1 cellular context compared by ENCODE assay signal in the genomic region with DNA sequence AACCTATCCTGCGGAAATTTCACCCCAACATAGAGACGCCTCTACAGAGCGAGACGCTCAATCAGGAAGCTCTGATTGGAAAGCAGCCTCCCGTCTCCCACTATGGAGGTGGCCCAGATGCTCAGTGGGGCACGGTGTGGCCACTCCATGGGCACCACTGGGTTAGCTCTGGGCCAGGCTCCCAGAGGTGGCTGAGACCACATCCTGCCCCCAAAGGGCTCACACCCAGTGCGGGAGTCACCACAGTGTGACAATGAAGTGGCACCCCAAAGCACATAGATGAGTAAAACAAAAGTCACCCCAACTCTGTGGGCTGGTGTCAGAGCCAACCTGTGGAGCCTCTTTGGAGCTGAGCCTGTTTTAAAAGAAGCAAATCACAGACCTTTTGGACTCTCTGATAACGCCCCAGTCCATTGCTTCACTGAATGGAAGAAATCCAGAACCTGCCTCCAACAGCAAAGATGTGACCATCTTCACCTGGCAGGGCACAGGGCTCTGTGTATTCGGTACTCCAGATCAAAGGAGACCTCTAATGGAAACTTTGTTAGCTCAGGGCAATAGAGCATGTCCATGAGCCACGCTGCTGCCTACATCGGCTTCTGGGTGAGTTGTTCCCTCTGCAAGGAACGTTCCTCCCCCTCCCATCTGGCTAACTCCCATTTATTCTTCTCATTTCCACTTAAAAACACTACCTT.
TF ChIP-seq lines count a peak whose summit lies in the region.

No MANE protein-coding gene starts in this region.

TF ChIP-seq in HepG2, 621 proteins besides CTCF, POLR2A, EP300 and RAD21 (continued from another document and continues in another):
- TF ChIP-seq, protein P1, sequence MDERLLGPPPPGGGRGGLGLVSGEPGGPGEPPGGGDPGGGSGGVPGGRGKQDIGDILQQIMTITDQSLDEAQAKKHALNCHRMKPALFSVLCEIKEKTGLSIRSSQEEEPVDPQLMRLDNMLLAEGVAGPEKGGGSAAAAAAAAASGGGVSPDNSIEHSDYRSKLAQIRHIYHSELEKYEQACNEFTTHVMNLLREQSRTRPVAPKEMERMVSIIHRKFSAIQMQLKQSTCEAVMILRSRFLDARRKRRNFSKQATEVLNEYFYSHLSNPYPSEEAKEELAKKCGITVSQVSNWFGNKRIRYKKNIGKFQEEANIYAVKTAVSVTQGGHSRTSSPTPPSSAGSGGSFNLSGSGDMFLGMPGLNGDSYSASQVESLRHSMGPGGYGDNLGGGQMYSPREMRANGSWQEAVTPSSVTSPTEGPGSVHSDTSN (CRISPR knock-in tag; IDR thresholded peaks at IDR 0.05), result no peak
- TF ChIP-seq, protein P2, sequence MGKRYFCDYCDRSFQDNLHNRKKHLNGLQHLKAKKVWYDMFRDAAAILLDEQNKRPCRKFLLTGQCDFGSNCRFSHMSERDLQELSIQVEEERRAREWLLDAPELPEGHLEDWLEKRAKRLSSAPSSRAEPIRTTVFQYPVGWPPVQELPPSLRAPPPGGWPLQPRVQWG (CRISPR knock-in tag; IDR thresholded peaks at IDR 0.05; ENCODE audit: borderline replicate concordance, low read depth), result no peak
- TF ChIP-seq, protein P3, sequence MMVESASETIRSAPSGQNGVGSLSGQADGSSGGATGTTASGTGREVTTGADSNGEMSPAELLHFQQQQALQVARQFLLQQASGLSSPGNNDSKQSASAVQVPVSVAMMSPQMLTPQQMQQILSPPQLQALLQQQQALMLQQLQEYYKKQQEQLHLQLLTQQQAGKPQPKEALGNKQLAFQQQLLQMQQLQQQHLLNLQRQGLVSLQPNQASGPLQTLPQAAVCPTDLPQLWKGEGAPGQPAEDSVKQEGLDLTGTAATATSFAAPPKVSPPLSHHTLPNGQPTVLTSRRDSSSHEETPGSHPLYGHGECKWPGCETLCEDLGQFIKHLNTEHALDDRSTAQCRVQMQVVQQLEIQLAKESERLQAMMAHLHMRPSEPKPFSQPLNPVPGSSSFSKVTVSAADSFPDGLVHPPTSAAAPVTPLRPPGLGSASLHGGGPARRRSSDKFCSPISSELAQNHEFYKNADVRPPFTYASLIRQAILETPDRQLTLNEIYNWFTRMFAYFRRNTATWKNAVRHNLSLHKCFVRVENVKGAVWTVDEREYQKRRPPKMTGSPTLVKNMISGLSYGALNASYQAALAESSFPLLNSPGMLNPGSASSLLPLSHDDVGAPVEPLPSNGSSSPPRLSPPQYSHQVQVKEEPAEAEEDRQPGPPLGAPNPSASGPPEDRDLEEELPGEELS (CRISPR knock-in tag; IDR thresholded peaks at IDR 0.05), result no peak
- TF ChIP-seq SMAD3 (CRISPR knock-in tag; IDR thresholded peaks at IDR 0.05) (no peak), ZNF720 (CRISPR knock-in tag; IDR thresholded peaks at IDR 0.05) (no peak), FLYWCH1 (CRISPR knock-in tag; IDR thresholded peaks at IDR 0.05) (no peak), ZNF766 (CRISPR knock-in tag; IDR thresholded peaks at IDR 0.05; ENCODE audit: borderline replicate concordance) (no peak), ZKSCAN5 (CRISPR knock-in tag; IDR thresholded peaks at IDR 0.05) (no peak), TBX2 (CRISPR knock-in tag; IDR thresholded peaks at IDR 0.05; ENCODE audit: borderline replicate concordance) (0 out of 2 replicates have a peak, but pooled peaks have one; percentile 33), FOXA1 (IDR thresholded peaks at IDR 0.05) (no peak), FOXA1 (CRISPR knock-in tag; IDR thresholded peaks at IDR 0.05) (peak; percentile 52), ZMAT3 (CRISPR knock-in tag; conservative IDR thresholded peaks at IDR 0.05) (no peak), PHF21A (CRISPR knock-in tag; IDR thresholded peaks at IDR 0.05) (no peak), SOX5 (CRISPR knock-in tag; IDR thresholded peaks at IDR 0.05; ENCODE audit: borderline replicate concordance) (peak; percentile 50; the same call in 1 of the 2 replicates), ZFY (CRISPR knock-in tag; IDR thresholded peaks at IDR 0.05) (peak; percentile 20; the same call in 1 of the 2 replicates), SALL1 (CRISPR knock-in tag; IDR thresholded peaks at IDR 0.05) (peak; percentile 64), ARNTL (CRISPR knock-in tag; IDR thresholded peaks at IDR 0.05) (0 out of 2 replicates have a peak, but pooled peaks have one; percentile 2), NFRKB (IDR thresholded peaks at IDR 0.05) (no peak), FOSL1 (CRISPR knock-in tag; IDR thresholded peaks at IDR 0.05; ENCODE audit: borderline replicate concordance) (no peak), MXD4 (CRISPR knock-in tag; IDR thresholded peaks at IDR 0.05) (no peak), ZNF768 (CRISPR knock-in tag; IDR thresholded peaks at IDR 0.05) (no peak), HNF4G (IDR thresholded peaks at IDR 0.05; ENCODE audit: borderline replicate concordance, low read depth, low read length) (peak; percentile 63; the same call in 1 of the 2 replicates), HNF4G (CRISPR knock-in tag; IDR thresholded peaks at IDR 0.05; ENCODE audit: borderline replicate concordance, low read depth) (no peak), FOXC1 (CRISPR knock-in tag; IDR thresholded peaks at IDR 0.05; ENCODE audit: borderline replicate concordance) (no peak), RBAK (CRISPR knock-in tag; IDR thresholded peaks at IDR 0.05) (no peak), CHD2 (IDR thresholded peaks at IDR 0.05; ENCODE audit: low read depth, low read length) (no peak), NFYB (CRISPR knock-in tag; IDR thresholded peaks at IDR 0.05) (no peak), TCF7L2 (IDR thresholded peaks at IDR 0.05; ENCODE audit: low read depth, low read length) (peak; percentile 33; the same call in 1 of the 2 replicates), ZNF773 (CRISPR knock-in tag; IDR thresholded peaks at IDR 0.05; ENCODE audit: borderline replicate concordance) (no peak), TEAD3 (CRISPR knock-in tag; optimal IDR thresholded peaks at IDR 0.05; ENCODE audit: borderline replicate concordance) (peak; percentile 56), ELF3 (CRISPR knock-in tag; IDR thresholded peaks at IDR 0.05) (peak; percentile 41; the same call in 1 of the 2 replicates), PTBP1 (IDR thresholded peaks at IDR 0.05; ENCODE audit: low read depth, low read length, poor library complexity, severe bottlenecking) (no peak), ZKSCAN8 (CRISPR knock-in tag; IDR thresholded peaks at IDR 0.05; ENCODE audit: borderline replicate concordance) (peak; percentile 44; the same call in 1 of the 2 replicates), GZF1 (CRISPR knock-in tag; IDR thresholded peaks at IDR 0.05) (no peak), ZNF225 (CRISPR knock-in tag; IDR thresholded peaks at IDR 0.05) (no peak), ZNF124 (CRISPR knock-in tag; IDR thresholded peaks at IDR 0.05) (no peak), ZSCAN21 (CRISPR knock-in tag; IDR thresholded peaks at IDR 0.05; ENCODE audit: borderline replicate concordance) (peak; percentile 26; the same call in 1 of the 2 replicates), ZNF264 (CRISPR knock-in tag; IDR thresholded peaks at IDR 0.05) (no peak), NKX3-1 (CRISPR knock-in tag; IDR thresholded peaks at IDR 0.05) (no peak), SIX1 (CRISPR knock-in tag; IDR thresholded peaks at IDR 0.05; ENCODE audit: borderline replicate concordance) (peak; percentile 30; the same call in 1 of the 2 replicates), ZNF614 (CRISPR knock-in tag; IDR thresholded peaks at IDR 0.05; ENCODE audit: borderline replicate concordance) (peak; percentile 20; the same call in 1 of the 2 replicates), ZNF644 (CRISPR knock-in tag; IDR thresholded peaks at IDR 0.05; ENCODE audit: low read depth) (peak; percentile 45; the same call in 1 of the 2 replicates), ZFAT (CRISPR knock-in tag; conservative IDR thresholded peaks at IDR 0.05) (no peak)
- TF ChIP-seq, protein P4, sequence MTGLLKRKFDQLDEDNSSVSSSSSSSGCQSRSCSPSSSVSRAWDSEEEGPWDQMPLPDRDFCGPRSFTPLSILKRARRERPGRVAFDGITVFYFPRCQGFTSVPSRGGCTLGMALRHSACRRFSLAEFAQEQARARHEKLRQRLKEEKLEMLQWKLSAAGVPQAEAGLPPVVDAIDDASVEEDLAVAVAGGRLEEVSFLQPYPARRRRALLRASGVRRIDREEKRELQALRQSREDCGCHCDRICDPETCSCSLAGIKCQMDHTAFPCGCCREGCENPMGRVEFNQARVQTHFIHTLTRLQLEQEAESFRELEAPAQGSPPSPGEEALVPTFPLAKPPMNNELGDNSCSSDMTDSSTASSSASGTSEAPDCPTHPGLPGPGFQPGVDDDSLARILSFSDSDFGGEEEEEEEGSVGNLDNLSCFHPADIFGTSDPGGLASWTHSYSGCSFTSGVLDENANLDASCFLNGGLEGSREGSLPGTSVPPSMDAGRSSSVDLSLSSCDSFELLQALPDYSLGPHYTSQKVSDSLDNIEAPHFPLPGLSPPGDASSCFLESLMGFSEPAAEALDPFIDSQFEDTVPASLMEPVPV (CRISPR knock-in tag; IDR thresholded peaks at IDR 0.05), result no peak
- TF ChIP-seq, protein P5, sequence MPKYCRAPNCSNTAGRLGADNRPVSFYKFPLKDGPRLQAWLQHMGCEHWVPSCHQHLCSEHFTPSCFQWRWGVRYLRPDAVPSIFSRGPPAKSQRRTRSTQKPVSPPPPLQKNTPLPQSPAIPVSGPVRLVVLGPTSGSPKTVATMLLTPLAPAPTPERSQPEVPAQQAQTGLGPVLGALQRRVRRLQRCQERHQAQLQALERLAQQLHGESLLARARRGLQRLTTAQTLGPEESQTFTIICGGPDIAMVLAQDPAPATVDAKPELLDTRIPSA (CRISPR knock-in tag; IDR thresholded peaks at IDR 0.05; ENCODE audit: borderline replicate concordance), result no peak
- TF ChIP-seq, protein P6, sequence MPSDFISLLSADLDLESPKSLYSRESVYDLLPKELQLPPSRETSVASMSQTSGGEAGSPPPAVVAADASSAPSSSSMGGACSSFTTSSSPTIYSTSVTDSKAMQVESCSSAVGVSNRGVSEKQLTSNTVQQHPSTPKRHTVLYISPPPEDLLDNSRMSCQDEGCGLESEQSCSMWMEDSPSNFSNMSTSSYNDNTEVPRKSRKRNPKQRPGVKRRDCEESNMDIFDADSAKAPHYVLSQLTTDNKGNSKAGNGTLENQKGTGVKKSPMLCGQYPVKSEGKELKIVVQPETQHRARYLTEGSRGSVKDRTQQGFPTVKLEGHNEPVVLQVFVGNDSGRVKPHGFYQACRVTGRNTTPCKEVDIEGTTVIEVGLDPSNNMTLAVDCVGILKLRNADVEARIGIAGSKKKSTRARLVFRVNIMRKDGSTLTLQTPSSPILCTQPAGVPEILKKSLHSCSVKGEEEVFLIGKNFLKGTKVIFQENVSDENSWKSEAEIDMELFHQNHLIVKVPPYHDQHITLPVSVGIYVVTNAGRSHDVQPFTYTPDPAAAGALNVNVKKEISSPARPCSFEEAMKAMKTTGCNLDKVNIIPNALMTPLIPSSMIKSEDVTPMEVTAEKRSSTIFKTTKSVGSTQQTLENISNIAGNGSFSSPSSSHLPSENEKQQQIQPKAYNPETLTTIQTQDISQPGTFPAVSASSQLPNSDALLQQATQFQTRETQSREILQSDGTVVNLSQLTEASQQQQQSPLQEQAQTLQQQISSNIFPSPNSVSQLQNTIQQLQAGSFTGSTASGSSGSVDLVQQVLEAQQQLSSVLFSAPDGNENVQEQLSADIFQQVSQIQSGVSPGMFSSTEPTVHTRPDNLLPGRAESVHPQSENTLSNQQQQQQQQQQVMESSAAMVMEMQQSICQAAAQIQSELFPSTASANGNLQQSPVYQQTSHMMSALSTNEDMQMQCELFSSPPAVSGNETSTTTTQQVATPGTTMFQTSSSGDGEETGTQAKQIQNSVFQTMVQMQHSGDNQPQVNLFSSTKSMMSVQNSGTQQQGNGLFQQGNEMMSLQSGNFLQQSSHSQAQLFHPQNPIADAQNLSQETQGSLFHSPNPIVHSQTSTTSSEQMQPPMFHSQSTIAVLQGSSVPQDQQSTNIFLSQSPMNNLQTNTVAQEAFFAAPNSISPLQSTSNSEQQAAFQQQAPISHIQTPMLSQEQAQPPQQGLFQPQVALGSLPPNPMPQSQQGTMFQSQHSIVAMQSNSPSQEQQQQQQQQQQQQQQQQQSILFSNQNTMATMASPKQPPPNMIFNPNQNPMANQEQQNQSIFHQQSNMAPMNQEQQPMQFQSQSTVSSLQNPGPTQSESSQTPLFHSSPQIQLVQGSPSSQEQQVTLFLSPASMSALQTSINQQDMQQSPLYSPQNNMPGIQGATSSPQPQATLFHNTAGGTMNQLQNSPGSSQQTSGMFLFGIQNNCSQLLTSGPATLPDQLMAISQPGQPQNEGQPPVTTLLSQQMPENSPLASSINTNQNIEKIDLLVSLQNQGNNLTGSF (CRISPR knock-in tag; IDR thresholded peaks at IDR 0.05), result no peak
- TF ChIP-seq, protein P7, sequence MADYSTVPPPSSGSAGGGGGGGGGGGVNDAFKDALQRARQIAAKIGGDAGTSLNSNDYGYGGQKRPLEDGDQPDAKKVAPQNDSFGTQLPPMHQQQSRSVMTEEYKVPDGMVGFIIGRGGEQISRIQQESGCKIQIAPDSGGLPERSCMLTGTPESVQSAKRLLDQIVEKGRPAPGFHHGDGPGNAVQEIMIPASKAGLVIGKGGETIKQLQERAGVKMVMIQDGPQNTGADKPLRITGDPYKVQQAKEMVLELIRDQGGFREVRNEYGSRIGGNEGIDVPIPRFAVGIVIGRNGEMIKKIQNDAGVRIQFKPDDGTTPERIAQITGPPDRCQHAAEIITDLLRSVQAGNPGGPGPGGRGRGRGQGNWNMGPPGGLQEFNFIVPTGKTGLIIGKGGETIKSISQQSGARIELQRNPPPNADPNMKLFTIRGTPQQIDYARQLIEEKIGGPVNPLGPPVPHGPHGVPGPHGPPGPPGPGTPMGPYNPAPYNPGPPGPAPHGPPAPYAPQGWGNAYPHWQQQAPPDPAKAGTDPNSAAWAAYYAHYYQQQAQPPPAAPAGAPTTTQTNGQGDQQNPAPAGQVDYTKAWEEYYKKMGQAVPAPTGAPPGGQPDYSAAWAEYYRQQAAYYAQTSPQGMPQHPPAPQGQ (CRISPR knock-in tag; IDR thresholded peaks at IDR 0.05; ENCODE audit: borderline replicate concordance), result no peak
- TF ChIP-seq, protein P8, sequence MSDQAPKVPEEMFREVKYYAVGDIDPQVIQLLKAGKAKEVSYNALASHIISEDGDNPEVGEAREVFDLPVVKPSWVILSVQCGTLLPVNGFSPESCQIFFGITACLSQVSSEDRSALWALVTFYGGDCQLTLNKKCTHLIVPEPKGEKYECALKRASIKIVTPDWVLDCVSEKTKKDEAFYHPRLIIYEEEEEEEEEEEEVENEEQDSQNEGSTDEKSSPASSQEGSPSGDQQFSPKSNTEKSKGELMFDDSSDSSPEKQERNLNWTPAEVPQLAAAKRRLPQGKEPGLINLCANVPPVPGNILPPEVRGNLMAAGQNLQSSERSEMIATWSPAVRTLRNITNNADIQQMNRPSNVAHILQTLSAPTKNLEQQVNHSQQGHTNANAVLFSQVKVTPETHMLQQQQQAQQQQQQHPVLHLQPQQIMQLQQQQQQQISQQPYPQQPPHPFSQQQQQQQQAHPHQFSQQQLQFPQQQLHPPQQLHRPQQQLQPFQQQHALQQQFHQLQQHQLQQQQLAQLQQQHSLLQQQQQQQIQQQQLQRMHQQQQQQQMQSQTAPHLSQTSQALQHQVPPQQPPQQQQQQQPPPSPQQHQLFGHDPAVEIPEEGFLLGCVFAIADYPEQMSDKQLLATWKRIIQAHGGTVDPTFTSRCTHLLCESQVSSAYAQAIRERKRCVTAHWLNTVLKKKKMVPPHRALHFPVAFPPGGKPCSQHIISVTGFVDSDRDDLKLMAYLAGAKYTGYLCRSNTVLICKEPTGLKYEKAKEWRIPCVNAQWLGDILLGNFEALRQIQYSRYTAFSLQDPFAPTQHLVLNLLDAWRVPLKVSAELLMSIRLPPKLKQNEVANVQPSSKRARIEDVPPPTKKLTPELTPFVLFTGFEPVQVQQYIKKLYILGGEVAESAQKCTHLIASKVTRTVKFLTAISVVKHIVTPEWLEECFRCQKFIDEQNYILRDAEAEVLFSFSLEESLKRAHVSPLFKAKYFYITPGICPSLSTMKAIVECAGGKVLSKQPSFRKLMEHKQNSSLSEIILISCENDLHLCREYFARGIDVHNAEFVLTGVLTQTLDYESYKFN (CRISPR knock-in tag; conservative IDR thresholded peaks at IDR 0.05), result peak; percentile 43
